Comparison of ENCODE assay signal across 22 cellular contexts in the genomic region with DNA sequence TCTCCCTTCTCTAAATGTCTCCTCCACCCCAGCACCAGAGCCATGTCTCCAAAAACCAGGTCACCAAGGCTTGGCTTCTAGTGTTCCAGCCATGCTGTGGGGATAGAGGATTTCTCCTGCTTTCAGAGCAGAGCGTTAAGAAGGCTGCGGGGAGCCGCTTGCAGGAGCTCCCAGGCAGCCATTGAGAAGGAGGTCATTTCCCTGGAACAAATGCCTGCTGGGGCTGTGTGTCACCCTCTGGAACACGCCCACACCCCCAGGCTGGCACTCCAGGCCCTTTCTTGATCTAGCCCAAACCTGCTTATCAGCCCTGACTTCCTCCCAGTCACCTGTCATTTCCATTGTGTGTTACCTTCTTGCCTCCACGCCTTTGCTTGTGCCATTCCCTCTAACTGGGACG.
A peak's percentile ranks its signal among the peaks of the same experiment; 100 is the strongest.
DNase-seq lines count a peak whose midpoint lies in the region; ATAC-seq and TF ChIP-seq lines count a peak whose summit lies in the region.
"Had no signal": no experiment of that assay in that cellular context is flagged by ENCODE, and none has a peak within 500 bp of the region (broad histone marks: within the 10 kb centered on the region; RNA-seq: fewer than 3 reads in every experiment).

No MANE protein-coding gene starts in this region.

- H3K79me2 ChIP-seq in trophoblast cell (ENCODE audit: control insufficient read depth, insufficient read depth, low read length, poor library complexity) = no peaks in the 10 kb centered on the region
- no peaks in the 10 kb centered on the region for H3K79me2 ChIP-seq in OCI-LY7 (ENCODE audit: insufficient read depth, low read depth, low read length)

- H3K36me3 ChIP-seq in trophoblast cell (ENCODE audit: control insufficient read depth in 1 of 2, insufficient read depth in 2 of 2, low read length in 2 of 2) = no peaks in the 10 kb centered on the region
- no peaks in the 10 kb centered on the region for H3K36me3 ChIP-seq in OCI-LY7 (ENCODE audit: insufficient read depth, low read length)
- H3K36me3 ChIP-seq: ascending aorta, lower lobe of right lung had no signal

- H3K27ac ChIP-seq in trophoblast cell (ENCODE audit: low read depth, low read length) (no peak overlapping the region), OCI-LY7 (ENCODE audit: low read depth, low read length, poor library complexity, severe bottlenecking) (no peak overlapping the region)
- H3K27ac ChIP-seq: ascending aorta, lower lobe of right lung had no signal

- no peak overlapping the region for H4K12ac ChIP-seq in trophoblast cell (ENCODE audit: low read depth, low read length)

- H4K91ac ChIP-seq in trophoblast cell (ENCODE audit: low read depth, low read length) = no peak overlapping the region

- POLR2A ChIA-PET in OCI-LY7 (lab: Charles Lee) = interaction anchor here (0.8 kb wide), 1 partner anchor 10 kb away, joined by 5 read pairs; no protein-coding TSS in a partner anchor

- H3K18ac ChIP-seq in trophoblast cell (ENCODE audit: low read length) = no peak overlapping the region

- ATAC-seq in GM21619 (IDR thresholded peaks at IDR 0.05; ENCODE audit: unreplicated experiment) (no peak), GM19467 (IDR thresholded peaks at IDR 0.05; ENCODE audit: unreplicated experiment) (no peak)
- ATAC-seq: activated CD8-positive, alpha-beta memory T cell treated with anti-CD3 and anti-CD28 coated beads, Interleukin-2, amount 10 ng/mL, durations not matched to agents 7 days and 5 days; lower lobe of right lung had no signal

- no peak for TF ChIP-seq CTCF in epithelial cell of esophagus (IDR thresholded peaks at IDR 0.05; ENCODE audit: insufficient read depth, low read depth, low read length, missing control alignments)
- TF ChIP-seq CTCF in OCI-LY7 (conservative IDR thresholded peaks at IDR 0.05; ENCODE audit: low read length) = no peak

- in situ Hi-C loops in G401 (cut with HindIII; ENCODE audit: low sequenced_read_pairs) = no loop called here

- H3K27me3 ChIP-seq in trophoblast cell (ENCODE audit: insufficient read depth, low read length) = no peaks in the 10 kb centered on the region
- H3K27me3 ChIP-seq: ascending aorta had no signal

- H3K4ac ChIP-seq in trophoblast cell (ENCODE audit: low read depth, low read length) = no peak overlapping the region

- no peak overlapping the region for H3K9ac ChIP-seq in trophoblast cell (ENCODE audit: low read length)

- no peak overlapping the region for H2AK5ac ChIP-seq in trophoblast cell (ENCODE audit: low read length)

- H3K79me1 ChIP-seq in trophoblast cell (ENCODE audit: low read length) = no peaks in the 10 kb centered on the region

- H2BK12ac ChIP-seq in trophoblast cell (ENCODE audit: low read length) = no peak overlapping the region

- intact Hi-C loops in OCI-LY7 (cut with micrococcal nuclease; ENCODE audit: unreplicated experiment) = no loop called here

- H4K8ac ChIP-seq in trophoblast cell (ENCODE audit: low read depth, low read length) = no peak overlapping the region

- H2BK120ac ChIP-seq in trophoblast cell (ENCODE audit: insufficient read depth, low read length, poor library complexity) = no peak overlapping the region

- peak; percentile 64 for DNase-seq in G401 (ENCODE audit: low spot score)
- peak; percentile 9 for DNase-seq in NCI-H1417 treated with DMSO at 0.1 percent for 48 hours (lab: John Stamatoyannopoulos, UW)
- peak; percentile 73 for DNase-seq in epithelial cell of esophagus (ENCODE audit: low read depth)
- peak; percentile 91 to 94 for DNase-seq in trophoblast cell
- DNase-seq in OCI-LY7 (ENCODE audit: low spot score) = no peak
- DNase-seq: activated CD4-positive, alpha-beta T cell treated with anti-CD3 and anti-CD28 coated beads, Interleukin-2, amount 10 ng/mL, durations not matched to agents 24 days and 14 days; activated CD8-positive, alpha-beta memory T cell treated with anti-CD3 and anti-CD28 coated beads, Interleukin-2, amount 10 ng/mL, durations not matched to agents 7 days and 5 days; activated naive CD4-positive, alpha-beta T cell treated with anti-CD3 and anti-CD28 coated beads, Interleukin-2, amount 50 U/mL, for 16 hours; CD4-positive, alpha-beta memory T cell; erythroblast; Karpas-422; lower lobe of right lung; NCI-H1048; NCI-H2029; NCI-H446 treated with DMSO at 0.1 percent for 48 hours; NK-92 treated with Interleukin-12 subunit alpha and Interleukin-12 subunit beta, amount 100 ng/mL, for 24 hours; stimulated activated CD4-positive, alpha-beta T cell treated with anti-CD3 and anti-CD28 coated beads, Interleukin-2, amount 100 ng/mL, for 48 hours; stimulated activated naive CD4-positive, alpha-beta T cell had no signal

- no peak overlapping the region for H3K14ac ChIP-seq in trophoblast cell (ENCODE audit: low read length)

- H2AFZ ChIP-seq in trophoblast cell (ENCODE audit: insufficient read depth, low read length, poor library complexity) = no peak overlapping the region
- H2AFZ ChIP-seq in OCI-LY7 (ENCODE audit: low read length) = no peak overlapping the region

- H3K4me2 ChIP-seq in trophoblast cell (ENCODE audit: low read length) (no peak overlapping the region), OCI-LY7 (ENCODE audit: low read length) (no peak overlapping the region)
- H3K4me2 ChIP-seq: smooth muscle cell had no signal

- no peaks in the 10 kb centered on the region for H3K9me2 ChIP-seq in OCI-LY7 (ENCODE audit: insufficient read depth, low read length)

- H3K4me3 ChIP-seq in epithelial cell of esophagus (ENCODE audit: low read length) = no peak overlapping the region
- no peak overlapping the region for H3K4me3 ChIP-seq in trophoblast cell (ENCODE audit: low read depth, low read length)
- no peak overlapping the region for H3K4me3 ChIP-seq in OCI-LY7 (ENCODE audit: low read depth, low read length, poor library complexity, severe bottlenecking)
- H3K4me3 ChIP-seq: ascending aorta, lower lobe of right lung, smooth muscle cell had no signal

- no peak overlapping the region for H2BK5ac ChIP-seq in trophoblast cell (ENCODE audit: low read depth, low read length, poor library complexity)

- BruUV-seq in OCI-LY7 (replicated peaks; lab: Mats Ljungman, UMichigan) = no TSS peak

- CTCF ChIA-PET in OCI-LY7 (lab: Charles Lee; ENCODE audit: unreplicated experiment) = no interaction called here

- WGBS in trophoblast cell (ENCODE audit: extremely low coverage, insufficient coverage, insufficient read length) = no CpG with 5 or more reads among the region's 6 CpGs

- H3K9me3 ChIP-seq in trophoblast cell (ENCODE audit: insufficient read depth, low read depth, low read length) (peaks cover 4% of the 10 kb centered on the region), OCI-LY7 (ENCODE audit: low read length) (no peaks in the 10 kb centered on the region)
- H3K9me3 ChIP-seq: ascending aorta, lower lobe of right lung had no signal

- no peaks in the 10 kb centered on the region for H4K20me1 ChIP-seq in OCI-LY7 (ENCODE audit: insufficient read depth, low read length)

- peaks cover 0 to 2% of the 10 kb centered on the region in 2 experiments for H3K4me1 ChIP-seq in trophoblast cell (ENCODE audit: control insufficient read depth in 1 of 2, insufficient read depth in 2 of 2, low read length in 2 of 2)
- H3K4me1 ChIP-seq in OCI-LY7 (ENCODE audit: insufficient read depth, low read length, poor library complexity, severe bottlenecking) = peaks cover 5% of the 10 kb centered on the region

- no peak overlapping the region for H3K23ac ChIP-seq in trophoblast cell (ENCODE audit: low read length)
